In the genomic region with DNA sequence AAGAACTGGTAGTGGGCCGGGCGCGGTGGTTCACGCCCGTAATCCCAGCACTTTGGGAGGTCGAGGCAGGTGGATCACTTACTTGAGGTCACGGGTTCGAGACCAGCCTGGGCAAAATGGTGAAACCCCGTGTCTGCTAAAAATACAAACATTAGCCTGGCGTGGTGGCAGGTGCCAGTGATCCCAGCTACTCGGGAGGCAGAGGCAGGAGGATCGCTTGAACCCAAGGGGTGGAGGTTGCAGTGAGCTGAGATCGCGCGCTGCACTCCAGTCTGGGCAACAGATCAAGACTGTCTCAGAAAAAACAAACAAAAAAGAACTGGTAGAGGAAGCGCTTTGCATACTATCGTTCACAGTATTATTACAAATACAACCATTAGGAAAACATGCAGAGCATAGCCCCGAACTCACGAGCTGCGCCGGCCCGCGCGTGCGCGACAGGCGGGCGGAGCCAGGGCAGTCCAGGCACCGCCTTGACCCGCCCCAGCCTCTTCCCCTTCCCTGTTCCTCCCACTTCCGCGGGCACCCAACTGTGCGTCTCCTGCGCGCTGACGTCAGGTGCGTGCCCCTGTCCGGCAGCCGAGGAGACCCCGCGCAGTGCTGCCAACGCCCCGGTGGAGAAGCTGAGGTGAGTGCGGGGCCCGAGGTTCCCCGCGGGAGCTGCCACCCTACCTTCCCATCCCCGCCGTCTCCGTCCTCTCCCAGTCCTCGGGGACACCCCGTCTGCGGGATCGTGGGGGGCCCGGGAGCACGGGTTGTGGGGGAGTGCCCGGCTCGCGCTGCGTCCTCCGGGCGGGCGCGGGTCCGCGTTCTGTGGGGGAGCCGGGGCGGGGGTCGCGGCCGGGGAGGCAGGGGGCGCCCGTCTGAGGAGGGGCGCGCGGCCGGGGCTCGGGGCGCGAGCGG, we compare ENCODE assay signal across 8 cellular contexts. TPM values are rescaled to one million over a fixed set of nuclear protein-coding genes. Genes with fewer than 3 reads are reported as not detected.
DNase-seq lines count a peak whose midpoint lies in the region; ATAC-seq and TF ChIP-seq lines count a peak whose summit lies in the region.

A gene (plus strand): TSS at position 595 of the 903 bp plus-strand sequence. CDS start 25,770 bp downstream, outside the sequence.

- no peaks in the 10 kb centered on the region for H3K9me3 Mint-ChIP-seq in activated CD4-positive, alpha-beta T cell treated with anti-CD3 and anti-CD28 coated beads, Interleukin-2, amount 10 ng/mL, durations not matched to agents 7 days and 5 days

- peak within 1 kb of the TSS; percentile 93 for H3K9ac ChIP-seq in BLaER1

- CTCF ChIA-PET in activated CD4-positive, alpha-beta T cell treated with anti-CD3 and anti-CD28 coated beads, Interleukin-2, amount 10 ng/mL, durations not matched to agents 7 days and 5 days (lab: Charles Lee) = interaction anchor here (1.3 to 4.8 kb wide), 4 partner anchors 11 to 29 kb away, joined by 3 to 40 read pairs (median 6); no protein-coding TSS in a partner anchor

- H3K9me3 ChIP-seq in BLaER1 = no peaks in the 10 kb centered on the region

- peaks cover 6% of the 10 kb centered on the region for H3K36me3 ChIP-seq in BLaER1

- H3K27ac ChIP-seq in BLaER1 (peak within 1 kb of the TSS; percentile 94), coronary artery (peak within 1 kb of the TSS; percentile 100)

- peaks cover 32% of the 10 kb centered on the region for H3K36me3 Mint-ChIP-seq in activated CD4-positive, alpha-beta T cell treated with anti-CD3 and anti-CD28 coated beads, Interleukin-2, amount 10 ng/mL, durations not matched to agents 7 days and 5 days (ENCODE audit: low read depth)

- no peaks in the 10 kb centered on the region for H3K27me3 Mint-ChIP-seq in activated CD4-positive, alpha-beta T cell treated with anti-CD3 and anti-CD28 coated beads, Interleukin-2, amount 10 ng/mL, durations not matched to agents 7 days and 5 days

- peaks cover 40% of the 10 kb centered on the region for H3K4me1 ChIP-seq in BLaER1

- TF ChIP-seq CTCF in coronary artery (IDR thresholded peaks at IDR 0.05) = no peak

- DNase-seq in NCI-H69 (lab: John Stamatoyannopoulos, UW) (peak; percentile 94), coronary artery (ENCODE audit: low spot score) (peak; percentile 98), left lobe of liver (ENCODE audit: low spot score) (peak; percentile 97)
- peak; percentile 97 for DNase-seq in activated CD4-positive, alpha-beta T cell treated with anti-CD3 and anti-CD28 coated beads, Interleukin-2, amount 10 ng/mL, durations not matched to agents 7 days and 5 days
- DNase-seq in stimulated activated CD4-positive, alpha-beta T cell treated with anti-CD3 and anti-CD28 coated beads, Interleukin-2, amount 100 ng/mL, for 24 hours = peak; percentile 97 to 98

- peaks cover 63% of the 10 kb centered on the region for H3K4me1 Mint-ChIP-seq in activated CD4-positive, alpha-beta T cell treated with anti-CD3 and anti-CD28 coated beads, Interleukin-2, amount 10 ng/mL, durations not matched to agents 7 days and 5 days

- peak within 1 kb of the TSS; percentile 86 for H3K4me3 ChIP-seq in BLaER1
- peak within 1 kb of the TSS; percentile 96 for H3K4me3 ChIP-seq in coronary artery

- peak within 1 kb of the TSS; percentile 99 for H3K27ac Mint-ChIP-seq in activated CD4-positive, alpha-beta T cell treated with anti-CD3 and anti-CD28 coated beads, Interleukin-2, amount 10 ng/mL, durations not matched to agents 7 days and 5 days

- peak within 1 kb of the TSS; percentile 86 for H3K4me2 ChIP-seq in BLaER1

- peak within 1 kb of the TSS; percentile 99 for H3K4me3 Mint-ChIP-seq in activated CD4-positive, alpha-beta T cell treated with anti-CD3 and anti-CD28 coated beads, Interleukin-2, amount 10 ng/mL, durations not matched to agents 7 days and 5 days

- ATAC-seq in GM19328 (IDR thresholded peaks at IDR 0.05; ENCODE audit: unreplicated experiment) (peak; percentile 88), HG03469 (IDR thresholded peaks at IDR 0.05; ENCODE audit: unreplicated experiment) (peak; percentile 39), left lobe of liver (peak; percentile 95)

- no peaks in the 10 kb centered on the region for H3K27me3 ChIP-seq in BLaER1

- H4K20me1 ChIP-seq in BLaER1 = peaks cover 43% of the 10 kb centered on the region

- POLR2A ChIA-PET in activated CD4-positive, alpha-beta T cell treated with anti-CD3 and anti-CD28 coated beads, Interleukin-2, amount 10 ng/mL, durations not matched to agents 7 days and 5 days (lab: Charles Lee) = interaction anchor here (1.1 to 1.5 kb wide), 4 partner anchors 13 to 28 kb away, joined by 3 to 10 read pairs (median 6); no protein-coding TSS in a partner anchor

RNA-seq across cellular contexts. Expression of the gene that starts here (rescaled TPM):
- total RNA-seq in activated CD4-positive, alpha-beta T cell treated with anti-CD3 and anti-CD28 coated beads, Interleukin-2, amount 10 ng/mL, durations not matched to agents 7 days and 5 days = 100 to 1,000 TPM; 378 to 413 TPM
- 69.8 TPM for total RNA-seq in left lobe of liver

Comparison
In these comparisons a context has a peak if more than half of its experiments do, and no peak if none do; other contexts are left out.
1. Peak in every context shown above with its lines: DNase-seq, ATAC-seq, H3K4me3 ChIP-seq and H3K27ac ChIP-seq.
2. ATAC-seq: peak in every context shown above with its lines; median percentile 95 in left lobe of liver; 88 in GM19328; 39 in HG03469.